In the genomic region with DNA sequence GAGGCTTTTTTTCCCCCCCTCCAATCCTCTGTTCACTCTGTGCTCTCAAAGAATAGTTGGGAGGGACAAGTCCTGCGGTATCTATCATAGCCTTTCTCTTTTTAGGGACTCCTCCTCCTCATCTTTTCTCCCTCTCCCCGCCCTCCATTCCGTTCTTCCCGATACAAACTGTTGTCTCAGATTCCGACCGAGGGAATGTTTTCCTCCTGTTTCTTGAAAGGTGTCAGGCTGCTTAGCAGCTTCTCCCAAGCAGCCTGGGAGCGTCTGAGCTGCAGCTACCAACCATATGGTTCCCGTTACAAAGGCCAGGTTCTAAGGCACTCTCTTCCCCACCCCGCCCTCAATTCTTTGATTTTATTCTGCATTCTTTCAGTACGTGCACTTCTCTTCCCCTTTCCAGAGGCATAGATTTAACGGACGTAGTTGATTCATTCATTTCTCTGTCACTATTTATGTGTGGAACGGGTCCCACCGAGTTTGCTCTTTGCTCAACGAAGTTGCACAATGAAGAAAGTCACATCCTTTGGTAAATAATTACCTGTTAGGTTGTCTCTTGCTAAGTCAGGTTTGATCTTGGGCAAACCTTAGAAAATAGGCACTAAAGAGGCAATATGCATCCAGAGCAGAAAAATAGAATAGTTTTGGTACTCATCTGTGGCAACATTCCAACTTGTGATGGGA, we compare ENCODE assay signal across 9 cellular contexts. TPM values are rescaled to one million over a fixed set of nuclear protein-coding genes. Genes with fewer than 3 reads are reported as not detected.
DNase-seq lines count a peak whose midpoint lies in the region; FAIRE-seq and TF ChIP-seq lines count a peak whose summit lies in the region.
"Had no signal": no experiment of that assay in that cellular context is flagged by ENCODE, and none has a peak within 500 bp of the region (broad histone marks: within the 10 kb centered on the region; RNA-seq: fewer than 3 reads in every experiment).

No MANE protein-coding gene starts in this region.

- H3K9me3 ChIP-seq in keratinocyte (ENCODE audit: control insufficient read depth, low read depth, low read length), result no peaks in the 10 kb centered on the region
- no peaks in the 10 kb centered on the region for H3K9me3 ChIP-seq in tibial artery

- peak; percentile 33 for DNase-seq in DMS 273 (lab: John Stamatoyannopoulos, UW; ENCODE audit: unreplicated experiment)
- DNase-seq in DMS 273 treated with DMSO at 0.1 percent for 48 hours (lab: John Stamatoyannopoulos, UW), result no peak
- no peak for DNase-seq in keratinocyte (ENCODE audit: low read depth, low spot score)
- DNase-seq in tibial artery, result no peak
- no peak for DNase-seq in activated naive CD4-positive, alpha-beta T cell treated with anti-CD3 and anti-CD28 coated beads for 36 hours
- DNase-seq in activated CD4-positive, alpha-beta memory T cell treated with anti-CD3 and anti-CD28 coated beads, Interleukin-2, amount 10 ng/mL, durations not matched to agents 7 days and 5 days, result no peak
- no peak for DNase-seq in RPMI8226

- peak overlapping the region; percentile 91 to 96 (median 92) for H3K4me3 Mint-ChIP-seq in brain
- H3K4me3 Mint-ChIP-seq in activated naive CD4-positive, alpha-beta T cell treated with anti-CD3 and anti-CD28 coated beads for 36 hours, result no peak overlapping the region
- no peak overlapping the region for H3K4me3 Mint-ChIP-seq in activated CD4-positive, alpha-beta memory T cell treated with anti-CD3 and anti-CD28 coated beads, Interleukin-2, amount 10 ng/mL, durations not matched to agents 7 days and 5 days

- H3K27me3 Mint-ChIP-seq in brain, result peaks cover 26% of the 10 kb centered on the region
- H3K27me3 Mint-ChIP-seq in activated naive CD4-positive, alpha-beta T cell treated with anti-CD3 and anti-CD28 coated beads for 36 hours (ENCODE audit: low read depth), result peaks cover 50% of the 10 kb centered on the region
- H3K27me3 Mint-ChIP-seq in activated CD4-positive, alpha-beta memory T cell treated with anti-CD3 and anti-CD28 coated beads, Interleukin-2, amount 10 ng/mL, durations not matched to agents 7 days and 5 days, result peaks cover 48% of the 10 kb centered on the region

- H3K27me3 ChIP-seq in keratinocyte (ENCODE audit: control insufficient read depth, extremely low read depth, insufficient read depth, low read length) (peaks cover 74% of the 10 kb centered on the region), tibial artery (no peaks in the 10 kb centered on the region)

- dilution Hi-C loops in keratinocyte (cut with MboI; ENCODE audit: extremely low pct_ligation_motif_present, low sequenced_read_pairs), result no loop called here

- no peaks in the 10 kb centered on the region for H4K20me1 ChIP-seq in keratinocyte (ENCODE audit: control insufficient read depth, extremely low read depth, insufficient read depth, low read length)

- no peaks in the 10 kb centered on the region for H3K9me1 ChIP-seq in keratinocyte (ENCODE audit: control insufficient read depth, extremely low read depth, insufficient read depth, low read length)

- peak overlapping the region in 4 of 5 experiments; percentile 75 to 99 (median 92) for H3K27ac Mint-ChIP-seq in brain
- H3K27ac Mint-ChIP-seq in activated naive CD4-positive, alpha-beta T cell treated with anti-CD3 and anti-CD28 coated beads for 36 hours, result no peak overlapping the region
- H3K27ac Mint-ChIP-seq in activated CD4-positive, alpha-beta memory T cell treated with anti-CD3 and anti-CD28 coated beads, Interleukin-2, amount 10 ng/mL, durations not matched to agents 7 days and 5 days, result no peak overlapping the region

- POLR2A ChIA-PET in activated CD4-positive, alpha-beta memory T cell treated with anti-CD3 and anti-CD28 coated beads, Interleukin-2, amount 10 ng/mL, durations not matched to agents 7 days and 5 days (lab: Charles Lee), result no interaction called here

- H3K36me3 ChIP-seq in keratinocyte (ENCODE audit: control insufficient read depth in 2 of 2, extremely low read depth in 1 of 2, insufficient read depth in 2 of 2, low read length in 2 of 2) (no peaks in the 10 kb centered on the region), tibial artery (no peaks in the 10 kb centered on the region)

- H3K27ac ChIP-seq in keratinocyte (ENCODE audit: control insufficient read depth, insufficient read depth, low read length) (no peak overlapping the region), tibial artery (peak overlapping the region; percentile 99)
- H3K27ac ChIP-seq: 22Rv1 had no signal

- H2AFZ ChIP-seq in keratinocyte (ENCODE audit: control insufficient read depth, low read length), result no peak overlapping the region

- CTCF ChIA-PET in activated naive CD4-positive, alpha-beta T cell treated with anti-CD3 and anti-CD28 coated beads for 36 hours (lab: Charles Lee), result no interaction called here
- CTCF ChIA-PET in activated CD4-positive, alpha-beta memory T cell treated with anti-CD3 and anti-CD28 coated beads, Interleukin-2, amount 10 ng/mL, durations not matched to agents 7 days and 5 days (lab: Charles Lee), result no interaction called here

- no peak for FAIRE-seq in keratinocyte (lab: Jason Lieb, UNC)

- no peak overlapping the region for H3K9ac ChIP-seq in keratinocyte (ENCODE audit: control insufficient read depth, extremely low read depth, insufficient read depth, low read length)

- H3K4me1 Mint-ChIP-seq in brain, result peaks cover 54% of the 10 kb centered on the region
- H3K4me1 Mint-ChIP-seq in activated naive CD4-positive, alpha-beta T cell treated with anti-CD3 and anti-CD28 coated beads for 36 hours (ENCODE audit: low read depth), result peaks cover 6% of the 10 kb centered on the region
- peaks cover 5% of the 10 kb centered on the region for H3K4me1 Mint-ChIP-seq in activated CD4-positive, alpha-beta memory T cell treated with anti-CD3 and anti-CD28 coated beads, Interleukin-2, amount 10 ng/mL, durations not matched to agents 7 days and 5 days

- no peaks in the 10 kb centered on the region for H3K79me2 ChIP-seq in keratinocyte (ENCODE audit: control insufficient read depth, insufficient read depth, low read length)

- H3K4me1 ChIP-seq in keratinocyte (ENCODE audit: control insufficient read depth, extremely low read depth, insufficient read depth, low read length) (peaks cover 4% of the 10 kb centered on the region), tibial artery (peaks cover 0 to 48% (median 7%) of the 10 kb centered on the region in 4 donors)

- no peaks in the 10 kb centered on the region for H3K36me3 Mint-ChIP-seq in brain
- H3K36me3 Mint-ChIP-seq in activated naive CD4-positive, alpha-beta T cell treated with anti-CD3 and anti-CD28 coated beads for 36 hours (ENCODE audit: low read depth), result no peaks in the 10 kb centered on the region
- H3K36me3 Mint-ChIP-seq in activated CD4-positive, alpha-beta memory T cell treated with anti-CD3 and anti-CD28 coated beads, Interleukin-2, amount 10 ng/mL, durations not matched to agents 7 days and 5 days (ENCODE audit: low read depth), result no peaks in the 10 kb centered on the region

- H3K4me3 ChIP-seq in keratinocyte (ENCODE audit: control insufficient read depth in 2 of 3, extremely low read depth in 1 of 3, insufficient read depth in 2 of 3, low read depth in 1 of 3, low read length in 3 of 3) (no peak overlapping the region), tibial artery (peak overlapping the region; percentile 93 to 95)

- H3K4me2 ChIP-seq in keratinocyte (ENCODE audit: control insufficient read depth, extremely low read depth, insufficient read depth, low read depth, low read length), result peak overlapping the region; percentile 94

- intact Hi-C loops in tibial artery (cut with DNase I; ENCODE audit: low total_unique reads), result no loop called here
- intact Hi-C loops in activated naive CD4-positive, alpha-beta T cell treated with anti-CD3 and anti-CD28 coated beads for 36 hours (cut with micrococcal nuclease), result no loop called here

- H3K9me3 Mint-ChIP-seq in brain, result no peaks in the 10 kb centered on the region
- H3K9me3 Mint-ChIP-seq in activated naive CD4-positive, alpha-beta T cell treated with anti-CD3 and anti-CD28 coated beads for 36 hours, result no peaks in the 10 kb centered on the region
- H3K9me3 Mint-ChIP-seq in activated CD4-positive, alpha-beta memory T cell treated with anti-CD3 and anti-CD28 coated beads, Interleukin-2, amount 10 ng/mL, durations not matched to agents 7 days and 5 days, result no peaks in the 10 kb centered on the region

- TF ChIP-seq CTCF in brain (conservative IDR thresholded peaks at IDR 0.05) (no peak), keratinocyte (optimal IDR thresholded peaks at IDR 0.05 in 1 of 3, IDR thresholded peaks at IDR 0.05 in 1 of 3, conservative IDR thresholded peaks at IDR 0.05 in 1 of 3; ENCODE audit: extremely low read depth in 1 of 3, insufficient read depth in 2 of 3, low read length in 3 of 3) (no peak), tibial artery (IDR thresholded peaks at IDR 0.05) (no peak)

RNA-seq across cellular contexts. Expression of gene ADGRL2, which starts 2.8 kb away (rescaled TPM):
- polyA plus RNA-seq in brain (ENCODE audit: insufficient read depth, low read depth, low replicate concordance) (6.8 TPM), keratinocyte (3.4 to 18.5 TPM (median 6.6 TPM) in 3 replicates)
- polyA plus RNA-seq in keratinocyte (2011; ENCODE audit: low read depth), result 42.9 TPM
- 3.5 and 6.8 TPM in 2 replicates for polyA plus RNA-seq in keratinocyte (2011; cell fraction: cytosol; rRNA removed)
- 23.5 and 29.1 TPM in 2 replicates for polyA plus RNA-seq in keratinocyte (2011; cell fraction: nucleus; rRNA removed)
- 2.7 and 30.0 TPM in 2 replicates for polyA plus RNA-seq in keratinocyte (2012; ENCODE audit: low replicate concordance)
- polyA minus RNA-seq in keratinocyte, result 23.0 to 49.6 TPM (median 47.9 TPM) in 3 replicates
- polyA minus RNA-seq in keratinocyte (2011; cell fraction: cytosol; rRNA and poly(A)+ RNA removed), result 3.6 TPM
- 33.9 and 47.7 TPM in 2 replicates for polyA minus RNA-seq in keratinocyte (2011; cell fraction: nucleus; rRNA and poly(A)+ RNA removed)
- not detected for total RNA-seq in activated naive CD4-positive, alpha-beta T cell treated with anti-CD3 and anti-CD28 coated beads for 36 hours
- total RNA-seq in activated CD4-positive, alpha-beta memory T cell treated with anti-CD3 and anti-CD28 coated beads, Interleukin-2, amount 10 ng/mL, durations not matched to agents 7 days and 5 days, result not detected

Comparison
In these comparisons a context has a peak if more than half of its experiments do, and no peak if none do; other contexts are left out.
1. H3K27ac Mint-ChIP-seq: peak in brain (4 of 5); none in activated naive CD4-positive, alpha-beta T cell treated with anti-CD3 and anti-CD28 coated beads for 36 hours (single experiment) and activated CD4-positive, alpha-beta memory T cell treated with anti-CD3 and anti-CD28 coated beads, Interleukin-2, amount 10 ng/mL, durations not matched to agents 7 days and 5 days (single experiment).
2. H3K4me3 Mint-ChIP-seq: peak in brain (5 of 5); none in activated naive CD4-positive, alpha-beta T cell treated with anti-CD3 and anti-CD28 coated beads for 36 hours (single experiment) and activated CD4-positive, alpha-beta memory T cell treated with anti-CD3 and anti-CD28 coated beads, Interleukin-2, amount 10 ng/mL, durations not matched to agents 7 days and 5 days (single experiment).
3. H3K4me3 ChIP-seq: peak in tibial artery (2 of 2); none in keratinocyte (0 of 3).